ENCODE assay signal across 19 cellular contexts in the genomic region with DNA sequence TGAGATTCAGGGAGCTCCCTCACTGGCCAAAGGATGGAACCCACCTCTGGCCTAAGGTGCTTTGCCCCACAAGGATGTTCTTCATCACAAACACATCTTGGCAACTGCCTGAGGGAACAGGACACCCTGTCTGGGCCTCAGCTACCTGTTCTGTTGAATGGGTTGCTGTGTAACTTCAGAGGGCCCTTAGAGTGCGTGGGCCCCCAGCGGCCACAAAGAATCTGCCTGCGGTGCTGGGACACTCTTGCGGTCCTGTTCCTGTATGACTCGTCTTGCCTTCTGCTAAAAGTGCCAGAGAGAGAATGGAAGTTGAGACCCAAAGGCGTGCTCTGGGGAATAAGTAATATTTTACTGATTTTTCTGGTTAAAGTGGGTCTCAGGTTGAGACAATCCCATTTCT.
"Had no signal": no experiment of that assay in that cellular context is flagged by ENCODE, and none has a peak within 500 bp of the region (broad histone marks: within the 10 kb centered on the region; RNA-seq: fewer than 3 reads in every experiment).

No MANE protein-coding gene starts in this region.

- ATAC-seq: activated CD4-positive, alpha-beta T cell treated with anti-CD3 and anti-CD28 coated beads for 36 hours; activated CD8-positive, alpha-beta T cell treated with anti-CD3 and anti-CD28 coated beads for 36 hours; activated T-cell treated with anti-CD3 and anti-CD28 coated beads, Interleukin-2, amount 50 U/mL, for 72 hours; left lobe of liver; natural killer cell treated with Interleukin-12 subunit alpha and Interleukin-12 subunit beta and Interleukin-15 and Interleukin-18, amount 100 ng/mL, for 72 hours; psoas muscle; right lobe of liver had no signal

- H3K27me3 ChIP-seq: adrenal gland, dorsolateral prefrontal cortex, esophagus muscularis mucosa, right lobe of liver, tibial artery, vagina had no signal

- H3K27ac ChIP-seq: adrenal gland, psoas muscle, right lobe of liver, tibial artery, vagina, VCaP had no signal

- DNase-seq: activated CD4-positive, alpha-beta T cell treated with anti-CD3 and anti-CD28 coated beads for 36 hours; activated CD8-positive, alpha-beta memory T cell treated with anti-CD3 and anti-CD28 coated beads, Interleukin-2, amount 50 U/mL, for 4 hours; activated CD8-positive, alpha-beta T cell treated with anti-CD3 and anti-CD28 coated beads for 36 hours; activated T-cell treated with anti-CD3 and anti-CD28 coated beads, Interleukin-2, amount 50 U/mL, for 72 hours; adrenal gland; dorsolateral prefrontal cortex; foreskin fibroblast; occipital lobe; psoas muscle; right lobe of liver; stimulated activated CD4-positive, alpha-beta T cell treated with anti-CD3 and anti-CD28 coated beads, Interleukin-15, amount 100 ng/mL, for 24 hours; stimulated activated CD4-positive, alpha-beta T cell treated with anti-CD3 and anti-CD28 coated beads, Interleukin-4, amount 100 ng/mL, for 24 hours; T1000 had no signal

- H3K4me1 ChIP-seq: adrenal gland, psoas muscle, right lobe of liver, vagina had no signal

- H3K4me3 ChIP-seq: adrenal gland, dorsolateral prefrontal cortex, esophagus muscularis mucosa, psoas muscle, right lobe of liver, tibial artery, vagina had no signal

- H3K9me3 ChIP-seq: adrenal gland, esophagus muscularis mucosa, psoas muscle, right lobe of liver, tibial artery, vagina had no signal
